Comparison of ENCODE assay signal across 10 cellular contexts in the genomic region with DNA sequence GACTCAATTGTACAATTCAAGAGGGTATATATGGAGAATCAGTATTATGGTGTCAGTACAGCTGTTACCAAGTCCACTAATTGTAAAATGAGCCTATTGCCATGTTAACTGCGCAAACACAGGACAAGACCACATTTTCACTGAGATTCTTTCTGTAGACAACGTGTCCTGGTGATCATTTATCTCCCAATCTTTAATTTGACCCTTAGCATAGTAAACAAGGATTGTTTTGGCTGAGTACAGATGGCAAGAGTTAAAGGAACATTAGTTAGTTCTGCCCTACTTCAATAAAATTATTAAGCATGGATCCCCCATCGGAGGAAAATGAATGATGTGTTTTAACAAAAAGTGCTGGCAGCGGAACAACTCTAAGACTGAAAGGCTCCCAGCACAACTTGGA. TPM values are rescaled to one million over a fixed set of nuclear protein-coding genes. Genes with fewer than 3 reads are reported as not detected.
"Had no signal": no experiment of that assay in that cellular context is flagged by ENCODE, and none has a peak within 500 bp of the region (broad histone marks: within the 10 kb centered on the region; RNA-seq: fewer than 3 reads in every experiment).

No MANE protein-coding gene starts in this region.

- DNase-seq: GM23248, GOT3, H7, HFFc6, KBM-7 had no signal

- H3K4me3 Mint-ChIP-seq: HFFc6, IgD-negative memory B cell had no signal

- H3K9me3 Mint-ChIP-seq: HFFc6 had no signal

- H3K27me3 Mint-ChIP-seq: IgD-negative memory B cell had no signal

- H3K4me1 ChIP-seq: HAP-1 had no signal

- H3K9me3 ChIP-seq: HAP-1 had no signal

- H3K27ac Mint-ChIP-seq: HFFc6, IgD-negative memory B cell had no signal

- ATAC-seq: HCT116 had no signal

- H3K4me3 ChIP-seq: GM23248, HAP-1 had no signal

- H3K27ac ChIP-seq: GM23248 had no signal

- H3K4me1 Mint-ChIP-seq: IgD-negative memory B cell had no signal

- H3K36me3 ChIP-seq: HAP-1 had no signal

- H3K36me3 Mint-ChIP-seq: IgD-negative memory B cell had no signal

- H3K9ac ChIP-seq: GM23248 had no signal

RNA-seq across cellular contexts. Expression of a gene that starts 36.1 kb away (rescaled TPM):
- total RNA-seq: GM23248, H4, H7, HFFc6, HT-29 had no signal
